ENCODE assay signal across 21 cellular contexts in the genomic region with DNA sequence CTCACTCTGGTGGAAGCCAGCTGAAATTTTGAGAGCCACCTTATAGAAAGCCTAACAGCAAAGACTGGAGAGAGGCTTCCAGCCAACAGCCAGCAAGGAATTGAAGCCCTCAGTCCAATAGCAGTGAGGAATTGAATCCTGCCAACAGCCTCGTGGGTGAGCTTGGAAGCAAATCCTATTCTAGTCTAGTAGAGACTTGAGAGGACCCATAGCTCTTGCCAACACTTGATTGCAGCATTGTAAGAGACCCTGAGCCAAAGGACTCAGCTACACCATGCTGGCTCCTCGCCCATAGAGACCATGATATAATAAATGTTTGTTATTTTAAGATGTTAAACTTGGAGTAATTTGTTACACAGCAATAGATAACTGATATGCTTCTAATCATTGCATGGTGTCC.
DNase-seq lines count a peak whose midpoint lies in the region; ATAC-seq, FAIRE-seq and TF ChIP-seq lines count a peak whose summit lies in the region.
"Had no signal": no experiment of that assay in that cellular context is flagged by ENCODE, and none has a peak within 500 bp of the region (broad histone marks: within the 10 kb centered on the region; RNA-seq: fewer than 3 reads in every experiment).

No MANE protein-coding gene starts in this region.

- H3K4me3 ChIP-seq in mammary epithelial cell (replicated peaks in 1 of 3; ENCODE audit: insufficient read depth in 1 of 3, low read depth in 2 of 3, low read length in 3 of 3) (no peak overlapping the region), astrocyte (ENCODE audit: insufficient read depth, low read depth, low read length) (no peak overlapping the region), muscle layer of colon (ENCODE audit: low read depth in 1 of 2, low read length in 2 of 2) (no peak overlapping the region), thyroid gland (replicated peaks in 1 of 3) (no peak overlapping the region)
- H3K4me3 ChIP-seq: GM12878, GM23338 had no signal

- H2AFZ ChIP-seq in mammary epithelial cell (ENCODE audit: low read depth, low read length) (peak overlapping the region; percentile 5), astrocyte (ENCODE audit: low read depth, low read length) (no peak overlapping the region)
- H2AFZ ChIP-seq: GM23338 had no signal

- H3K9me3 Mint-ChIP-seq in MCF 10A (ENCODE audit: unreplicated experiment) (no peaks in the 10 kb centered on the region), astrocyte (ENCODE audit: unreplicated experiment) (peaks cover 16% of the 10 kb centered on the region)
- H3K9me3 Mint-ChIP-seq in CD4-positive, alpha-beta T cell = peaks cover 1% of the 10 kb centered on the region

- BruUV-seq in mammary epithelial cell (replicated peaks; lab: Mats Ljungman, UMichigan) (TSS peak; percentile 86), MCF 10A (replicated peaks; lab: Mats Ljungman, UMichigan) (no TSS peak)

- H3K9ac ChIP-seq in mammary epithelial cell (ENCODE audit: insufficient read depth, low read length) = no peak overlapping the region
- no peak overlapping the region for H3K9ac ChIP-seq in astrocyte (ENCODE audit: low read length)
- no peak overlapping the region for H3K9ac ChIP-seq in muscle layer of colon (ENCODE audit: low read length)
- H3K9ac ChIP-seq: SK-N-SH had no signal

- H3K79me2 ChIP-seq in mammary epithelial cell (ENCODE audit: insufficient read depth, low read length) (no peaks in the 10 kb centered on the region), astrocyte (ENCODE audit: insufficient read depth, low read length) (no peaks in the 10 kb centered on the region)

- no peak overlapping the region for H3K4me2 ChIP-seq in mammary epithelial cell (ENCODE audit: insufficient read depth, low read depth, low read length)
- H3K4me2 ChIP-seq in astrocyte (ENCODE audit: low read length) = no peak overlapping the region
- H3K4me2 ChIP-seq: GM23338, SK-N-SH had no signal

- no peak for TF ChIP-seq POLR2A in thyroid gland (IDR thresholded peaks at IDR 0.05)

- H3K27ac ChIP-seq in mammary epithelial cell (ENCODE audit: insufficient read depth, low read depth, low read length) = no peak overlapping the region
- H3K27ac ChIP-seq in astrocyte (ENCODE audit: low read depth, low read length) = no peak overlapping the region
- H3K27ac ChIP-seq in muscle layer of colon (ENCODE audit: low read depth, low read length) = peak overlapping the region; percentile 79
- H3K27ac ChIP-seq in thyroid gland = no peak overlapping the region
- no peak overlapping the region for H3K27ac ChIP-seq in CD4-positive, alpha-beta T cell (ENCODE audit: low read depth, low read length)

- POLR2A ChIA-PET in MCF 10A (lab: Yijun Ruan, JAX) = no interaction called here
- POLR2A ChIA-PET in CD4-positive, alpha-beta T cell (lab: Charles Lee) = no interaction called here

- no peak overlapping the region for H3K4me3 Mint-ChIP-seq in MCF 10A (ENCODE audit: unreplicated experiment)
- H3K4me3 Mint-ChIP-seq in astrocyte (ENCODE audit: unreplicated experiment) = no peak overlapping the region
- H3K4me3 Mint-ChIP-seq in CD4-positive, alpha-beta T cell = no peak overlapping the region
- H3K4me3 Mint-ChIP-seq: CD4-positive, CD25-positive, alpha-beta regulatory T cell; GM23338 had no signal

- H4K20me1 ChIP-seq in mammary epithelial cell (ENCODE audit: insufficient read depth, low read length) (no peaks in the 10 kb centered on the region), astrocyte (ENCODE audit: insufficient read depth, low read length) (no peaks in the 10 kb centered on the region)

- H3K4me1 ChIP-seq in mammary epithelial cell (ENCODE audit: insufficient read depth, low read length) = peaks cover 14% of the 10 kb centered on the region
- H3K4me1 ChIP-seq in astrocyte (ENCODE audit: insufficient read depth, low read length) = peaks cover 4% of the 10 kb centered on the region
- H3K4me1 ChIP-seq in muscle layer of colon (ENCODE audit: insufficient read depth, low read length) = peaks cover 22% of the 10 kb centered on the region
- H3K4me1 ChIP-seq in thyroid gland = peaks cover 6 to 7% of the 10 kb centered on the region in 2 donors
- H3K4me1 ChIP-seq: BE2C, Caco-2 had no signal

- H3K27ac Mint-ChIP-seq in MCF 10A (ENCODE audit: low read depth, unreplicated experiment) (no peak overlapping the region), astrocyte (ENCODE audit: unreplicated experiment) (no peak overlapping the region)
- H3K27ac Mint-ChIP-seq in CD4-positive, alpha-beta T cell = no peak overlapping the region
- H3K27ac Mint-ChIP-seq: CD4-positive, CD25-positive, alpha-beta regulatory T cell; GM23338 had no signal

- dilution Hi-C loops in mammary epithelial cell (cut with HindIII; ENCODE audit: low sequenced_read_pairs) = no loop called here

- no peak for ATAC-seq in GM18519 (IDR thresholded peaks at IDR 0.05; ENCODE audit: low FRiP score, unreplicated experiment)
- no peak for ATAC-seq in CD4-positive, alpha-beta T cell (ENCODE audit: poor library complexity)
- ATAC-seq: GM12878, GM23338, HCT116 had no signal

- TF ChIP-seq CTCF in mammary epithelial cell (conservative IDR thresholded peaks at IDR 0.05 in 1 of 2, IDR thresholded peaks at IDR 0.05 in 1 of 2; ENCODE audit: extremely low read depth in 1 of 2, insufficient read depth in 1 of 2, low read depth in 1 of 2, low read length in 2 of 2) = no peak
- no peak for TF ChIP-seq CTCF in MCF 10A (IDR thresholded peaks at IDR 0.05; ENCODE audit: unreplicated experiment)
- TF ChIP-seq CTCF in astrocyte (IDR thresholded peaks at IDR 0.05; ENCODE audit: insufficient read depth, low read depth, low read length) = no peak
- no peak for TF ChIP-seq CTCF in thyroid gland (IDR thresholded peaks at IDR 0.05)
- TF ChIP-seq CTCF in CD4-positive, alpha-beta T cell (IDR thresholded peaks at IDR 0.05) = no peak

- no peaks in the 10 kb centered on the region for H3K27me3 Mint-ChIP-seq in MCF 10A (ENCODE audit: insufficient read depth, unreplicated experiment)
- H3K27me3 Mint-ChIP-seq in astrocyte (ENCODE audit: low read depth, unreplicated experiment) = no peaks in the 10 kb centered on the region
- H3K27me3 Mint-ChIP-seq in CD4-positive, alpha-beta T cell = peaks cover 7% of the 10 kb centered on the region
- H3K27me3 Mint-ChIP-seq: CD4-positive, CD25-positive, alpha-beta regulatory T cell had no signal

- H3K9me3 ChIP-seq in mammary epithelial cell (replicated peaks; ENCODE audit: insufficient read depth, low read length) = peaks cover 2% of the 10 kb centered on the region
- H3K9me3 ChIP-seq in astrocyte (ENCODE audit: insufficient read depth, low read depth, low read length) = peaks cover 3% of the 10 kb centered on the region
- no peaks in the 10 kb centered on the region for H3K9me3 ChIP-seq in muscle layer of colon (ENCODE audit: low read length)
- no peaks in the 10 kb centered on the region for H3K9me3 ChIP-seq in thyroid gland
- H3K9me3 ChIP-seq in CD4-positive, alpha-beta T cell (ENCODE audit: control insufficient read depth, low read length) = no peaks in the 10 kb centered on the region
- H3K9me3 ChIP-seq: BE2C had no signal

- WGBS in mammary epithelial cell (ENCODE audit: low coverage, missing lambda C conversion rate) = 22% methylated on average over 2 of the region's 2 CpGs
- 35 to 39% methylated on average over 2 of the region's 2 CpGs for WGBS in thyroid gland, 2 donors

- CTCF ChIA-PET in mammary epithelial cell (lab: Charles Lee; ENCODE audit: low non-redundant PET) (interaction anchor here (0.6 kb wide), 1 partner anchor 369 kb away, joined by 3 read pairs; no protein-coding TSS in a partner anchor), MCF 10A (lab: Yijun Ruan, JAX) (interaction anchor here (0.6 kb wide), 1 partner anchor 81 kb away, joined by 4 read pairs; no protein-coding TSS in a partner anchor)
- CTCF ChIA-PET in CD4-positive, alpha-beta T cell (lab: Charles Lee) = no interaction called here

- DNase-seq in mammary epithelial cell = no peak
- no peak for DNase-seq in MCF 10A (ENCODE audit: unreplicated experiment)
- peak; percentile 33 for DNase-seq in astrocyte (ENCODE audit: low read depth)
- peak; percentile 33 to 34 for DNase-seq in thyroid gland
- DNase-seq in CD4-positive, alpha-beta T cell = no peak
- no peak for DNase-seq in NCI-H1930 (lab: John Stamatoyannopoulos, UW)
- DNase-seq: BE2C; Caco-2; CD4-positive, CD25-positive, alpha-beta regulatory T cell; KBM-7; NCI-H1417 treated with DMSO at 0.1 percent for 48 hours; NCI-H2171; NCI-H748 treated with DMSO at 0.1 percent for 48 hours; SHP77 treated with DMSO at 0.1 percent for 48 hours; SK-N-SH had no signal

- no peak for FAIRE-seq in astrocyte (lab: Jason Lieb, UNC)
- FAIRE-seq: GM12878, GM19239 had no signal

- in situ Hi-C loops in mammary epithelial cell (cut with MboI; ENCODE audit: low sequenced_read_pairs in 2 of 2) = no loop called here

- no peaks in the 10 kb centered on the region for H3K36me3 Mint-ChIP-seq in MCF 10A (ENCODE audit: insufficient read depth, unreplicated experiment)
- H3K36me3 Mint-ChIP-seq in astrocyte (ENCODE audit: low read depth, unreplicated experiment) = peaks cover 7% of the 10 kb centered on the region
- no peaks in the 10 kb centered on the region for H3K36me3 Mint-ChIP-seq in CD4-positive, alpha-beta T cell (ENCODE audit: low read depth)
- H3K36me3 Mint-ChIP-seq: CD4-positive, CD25-positive, alpha-beta regulatory T cell had no signal

- H3K4me1 Mint-ChIP-seq in MCF 10A (ENCODE audit: insufficient read depth, unreplicated experiment) (no peaks in the 10 kb centered on the region), astrocyte (ENCODE audit: low read depth, unreplicated experiment) (peaks cover 15% of the 10 kb centered on the region)
- H3K4me1 Mint-ChIP-seq in CD4-positive, alpha-beta T cell (ENCODE audit: low read depth) = no peaks in the 10 kb centered on the region
- H3K4me1 Mint-ChIP-seq: CD4-positive, CD25-positive, alpha-beta regulatory T cell; GM23338 had no signal

- H3K27me3 ChIP-seq in mammary epithelial cell (ENCODE audit: insufficient read depth, low read length) (no peaks in the 10 kb centered on the region), astrocyte (ENCODE audit: insufficient read depth, low read length) (no peaks in the 10 kb centered on the region), muscle layer of colon (ENCODE audit: control insufficient read depth in 1 of 2, insufficient read depth in 2 of 2, low read length in 2 of 2) (no peaks in the 10 kb centered on the region), thyroid gland (no peaks in the 10 kb centered on the region)
- no peaks in the 10 kb centered on the region for H3K27me3 ChIP-seq in CD4-positive, alpha-beta T cell (ENCODE audit: control insufficient read depth, insufficient read depth, low read length)
- H3K27me3 ChIP-seq: BE2C had no signal

- no peaks in the 10 kb centered on the region for H3K36me3 ChIP-seq in mammary epithelial cell (ENCODE audit: insufficient read depth, low read length)
- no peaks in the 10 kb centered on the region for H3K36me3 ChIP-seq in astrocyte (ENCODE audit: insufficient read depth, low read length)
- no peaks in the 10 kb centered on the region for H3K36me3 ChIP-seq in muscle layer of colon (ENCODE audit: insufficient read depth, low read length)
- H3K36me3 ChIP-seq in thyroid gland = no peaks in the 10 kb centered on the region
- H3K36me3 ChIP-seq: BE2C had no signal

- intact Hi-C loops in mammary epithelial cell (cut with micrococcal nuclease) (no loop called here), MCF 10A (cut with micrococcal nuclease) (no loop called here), thyroid gland (cut with DNase I) (no loop called here)
- intact Hi-C loops in CD4-positive, alpha-beta T cell (cut with DNase I, micrococcal nuclease) = no loop called here

Comparison
In these comparisons a context has a peak if more than half of its experiments do, and no peak if none do; other contexts are left out.
1. DNase-seq: peak in astrocyte (single experiment) and thyroid gland (2 of 2); none in mammary epithelial cell (single experiment), MCF 10A (single experiment), CD4-positive, alpha-beta T cell (0 of 10) and NCI-H1930 (0 of 2).